ENCODE assay signal across 29 cellular contexts in the genomic region with DNA sequence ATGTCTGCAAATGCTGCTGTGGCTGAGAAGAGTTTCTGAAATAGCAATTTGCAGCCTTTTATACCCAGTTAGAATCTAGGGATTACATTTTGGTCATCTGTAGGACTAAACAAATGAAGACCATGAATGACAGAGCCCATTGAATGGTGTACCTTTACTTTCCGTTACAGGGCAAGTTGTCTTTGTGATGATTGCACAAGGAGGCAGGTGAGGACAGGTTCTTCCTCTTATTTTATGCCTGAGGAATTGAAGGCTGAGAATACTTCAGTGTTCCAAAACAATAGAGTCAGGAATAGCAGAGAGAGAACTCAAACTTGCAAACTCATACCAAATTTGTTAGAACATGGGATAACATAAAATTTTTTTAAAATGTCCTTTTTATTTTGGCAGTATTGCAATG.
"Had no signal": no experiment of that assay in that cellular context is flagged by ENCODE, and none has a peak within 500 bp of the region (broad histone marks: within the 10 kb centered on the region; RNA-seq: fewer than 3 reads in every experiment).

No MANE protein-coding gene starts in this region.

- H3K27ac ChIP-seq: ascending aorta, epithelial cell of prostate, gastrocnemius medialis, heart left ventricle had no signal

- DNase-seq: activated CD4-positive, alpha-beta memory T cell treated with anti-CD3 and anti-CD28 coated beads for 36 hours; activated CD4-positive, alpha-beta T cell treated with anti-CD3 and anti-CD28 coated beads for 36 hours; activated CD4-positive, alpha-beta T cell treated with anti-CD3 and anti-CD28 coated beads, Interleukin-2, amount 10 ng/mL, durations not matched to agents 24 days and 14 days; activated CD4-positive, CD25-positive, alpha-beta regulatory T cell; activated CD4-positive, CD25-positive, alpha-beta regulatory T cell treated with anti-CD3 and anti-CD28 coated beads, Interleukin-2, amount 50 U/mL, for 72 hours; activated CD8-positive, alpha-beta memory T cell treated with anti-CD3 and anti-CD28 coated beads, Interleukin-2, amount 10 ng/mL, durations not matched to agents 7 days and 5 days; activated CD8-positive, alpha-beta memory T cell treated with anti-CD3 and anti-CD28 coated beads, Interleukin-2, amount 50 U/mL, for 4 hours; activated CD8-positive, alpha-beta T cell treated with anti-CD3 and anti-CD28 coated beads, Interleukin-2, amount 10 ng/mL, durations not matched to agents 7 days and 5 days; activated gamma-delta T cell; activated naive CD4-positive, alpha-beta T cell; activated naive CD4-positive, alpha-beta T cell treated with anti-CD3 and anti-CD28 coated beads, Interleukin-2, amount 10 ng/mL, durations not matched to agents 7 days and 5 days; activated naive CD8-positive, alpha-beta T cell treated with anti-CD3 and anti-CD28 coated beads, Interleukin-2, amount 10 ng/mL, durations not matched to agents 7 days and 5 days; activated T-cell treated with anti-CD3 and anti-CD28 coated beads for 4 hours; activated T-cell treated with anti-CD3 and anti-CD28 coated beads, Interleukin-2, amount 50 U/mL, for 24 hours; activated T-cell treated with anti-CD3 and anti-CD28 coated beads, Interleukin-2, amount 50 U/mL, for 72 hours; caudate nucleus; cortex of kidney; dermis blood vessel endothelial cell; effector CD4-positive, alpha-beta T cell; effector memory CD8-positive, alpha-beta T cell; foreskin fibroblast; gastrocnemius medialis; glutamatergic neuron; heart left ventricle; T-helper 2 cell had no signal

- H3K9me3 ChIP-seq: gastrocnemius medialis had no signal

- H3K4me1 ChIP-seq: ascending aorta, gastrocnemius medialis, heart left ventricle had no signal

- H3K4me3 ChIP-seq: ascending aorta, gastrocnemius medialis, heart left ventricle had no signal

- H3K27me3 ChIP-seq: ascending aorta, gastrocnemius medialis, heart left ventricle had no signal

- FAIRE-seq: colon had no signal

- ATAC-seq: activated CD4-positive, alpha-beta T cell treated with anti-CD3 and anti-CD28 coated beads for 36 hours; activated CD8-positive, alpha-beta memory T cell treated with anti-CD3 and anti-CD28 coated beads, Interleukin-2, amount 10 ng/mL, durations not matched to agents 7 days and 5 days; activated CD8-positive, alpha-beta T cell treated with anti-CD3 and anti-CD28 coated beads, Interleukin-2, amount 10 ng/mL, durations not matched to agents 7 days and 5 days; activated naive CD4-positive, alpha-beta T cell treated with anti-CD3 and anti-CD28 coated beads, Interleukin-2, amount 50 U/mL, for 72 hours; activated T-cell treated with anti-CD3 and anti-CD28 coated beads, Interleukin-2, amount 50 U/mL, for 72 hours; effector memory CD8-positive, alpha-beta T cell; gastrocnemius medialis; heart left ventricle had no signal

- H3K36me3 ChIP-seq: ascending aorta, gastrocnemius medialis, heart left ventricle had no signal
